9 cellular contexts compared by ENCODE assay signal in genomic region chr12:132491761-132492378, GRCh38. TPM values are rescaled to one million over a fixed set of nuclear protein-coding genes. Genes with fewer than 3 reads are reported as not detected.
DNase-seq lines count a peak whose midpoint lies in the region; ATAC-seq, FAIRE-seq and TF ChIP-seq lines count a peak whose summit lies in the region.
"Had no signal": no experiment of that assay in that cellular context is flagged by ENCODE, and none has a peak within 500 bp of the region (broad histone marks: within the 10 kb centered on the region; RNA-seq: fewer than 3 reads in every experiment).

No MANE protein-coding gene starts in this region.

- intact Hi-C loops in activated naive CD4-positive, alpha-beta T cell treated with anti-CD3 and anti-CD28 coated beads for 36 hours (cut with micrococcal nuclease): loop anchor here (1.0 to 5.0 kb wide), 3 partner anchors 14 to 165 kb away; partner anchors contain the start of gene GALNT9
- intact Hi-C loops in GM12878 (cut with micrococcal nuclease; ENCODE audit: unreplicated experiment): loop anchor here (1.0 kb wide), 1 partner anchor 43 kb away; no protein-coding TSS in a partner anchor
- intact Hi-C loops in upper lobe of right lung (cut with DNase I): no loop called here

- CTCF ChIA-PET in activated naive CD4-positive, alpha-beta T cell treated with anti-CD3 and anti-CD28 coated beads for 36 hours (lab: Charles Lee): no interaction called here
- CTCF ChIA-PET in GM12878 (lab: Yijun Ruan, JAX): interaction anchor here (0.7 to 1.4 kb wide), 5 partner anchors 12 to 123 kb away, joined by 3 to 5 read pairs (median 3); no protein-coding TSS in a partner anchor

- H3K27ac Mint-ChIP-seq in activated naive CD4-positive, alpha-beta T cell treated with anti-CD3 and anti-CD28 coated beads for 36 hours: peak overlapping the region; percentile 24
- peak overlapping the region; percentile 1 for H3K27ac Mint-ChIP-seq in mesothelial cell of epicardium

- no peak for TF ChIP-seq RAD21 in GM12878 (IDR thresholded peaks at IDR 0.05; ENCODE audit: insufficient read depth, low read depth, low read length)

- no peak for TF ChIP-seq CTCF in GM12878 (IDR thresholded peaks at IDR 0.05 in 2 of 3, conservative IDR thresholded peaks at IDR 0.05 in 1 of 3; ENCODE audit: control insufficient read depth in 2 of 3, extremely low read depth in 1 of 3, insufficient read depth in 1 of 3, low read depth in 3 of 3, low read length in 3 of 3)
- no peak for TF ChIP-seq CTCF in mesothelial cell of epicardium (IDR thresholded peaks at IDR 0.05; ENCODE audit: unreplicated experiment)
- no peak for TF ChIP-seq CTCF in upper lobe of right lung (IDR thresholded peaks at IDR 0.05)
- no peak for TF ChIP-seq CTCF in D721Med (IDR thresholded peaks at IDR 0.05; ENCODE audit: insufficient read depth, missing control alignments)

- H3K27me3 ChIP-seq in GM12878 (replicated peaks in 1 of 2; ENCODE audit: control insufficient read depth in 2 of 2, insufficient read depth in 2 of 2, low read length in 1 of 2) (no peaks in the 10 kb centered on the region), upper lobe of right lung (no peaks in the 10 kb centered on the region)

- H3K4me1 ChIP-seq in GM12878 (ENCODE audit: control insufficient read depth, insufficient read depth, low read length) (peaks cover 45% of the 10 kb centered on the region), upper lobe of right lung (peaks cover 60% of the 10 kb centered on the region)

- ATAC-seq in GM12878 (peak; percentile 4), upper lobe of right lung (no peak)

- peaks cover 55% of the 10 kb centered on the region for H3K79me2 ChIP-seq in GM12878 (ENCODE audit: control insufficient read depth, insufficient read depth, low read length)

- in situ Hi-C loops in GM12878 (cut with MboI): no loop called here

- H3K4me2 ChIP-seq in GM12878 (ENCODE audit: control insufficient read depth, insufficient read depth): peak overlapping the region; percentile 93

- RAD21 ChIA-PET in GM12878 (lab: Charles Lee; ENCODE audit: unreplicated experiment): interaction anchor here (0.9 to 1.4 kb wide), 2 partner anchors 24 to 77 kb away, joined by 3 to 4 read pairs; no protein-coding TSS in a partner anchor

- no peaks in the 10 kb centered on the region for H3K27me3 Mint-ChIP-seq in activated naive CD4-positive, alpha-beta T cell treated with anti-CD3 and anti-CD28 coated beads for 36 hours (ENCODE audit: low read depth)
- peaks cover 21% of the 10 kb centered on the region for H3K27me3 Mint-ChIP-seq in mesothelial cell of epicardium (ENCODE audit: low read depth)

- H3K36me3 ChIP-seq in GM12878 (ENCODE audit: control insufficient read depth in 2 of 2, insufficient read depth in 2 of 2, low read length in 1 of 2): no peaks in the 10 kb centered on the region; a peak in 1 of 4 replicates
- no peaks in the 10 kb centered on the region for H3K36me3 ChIP-seq in upper lobe of right lung

- no peaks in the 10 kb centered on the region for H4K20me1 ChIP-seq in GM12878 (ENCODE audit: control insufficient read depth, insufficient read depth)

- no peak overlapping the region for H2AFZ ChIP-seq in GM12878 (ENCODE audit: control insufficient read depth, low read depth, low read length)

- H3K9me3 ChIP-seq in GM12878 (replicated peaks; ENCODE audit: control insufficient read depth, insufficient read depth, low read length): no peaks in the 10 kb centered on the region
- H3K9me3 ChIP-seq in upper lobe of right lung: no peaks in the 10 kb centered on the region

- peak overlapping the region; percentile 75 for H3K4me3 ChIP-seq in GM12878
- peak overlapping the region; percentile 77 for H3K4me3 ChIP-seq in upper lobe of right lung

- DNase-seq in activated naive CD4-positive, alpha-beta T cell treated with anti-CD3 and anti-CD28 coated beads for 36 hours: no peak
- DNase-seq in activated naive CD4-positive, alpha-beta T cell (lab: John Stamatoyannopoulos, UW): no peak
- DNase-seq in GM12878 (ENCODE audit: low read depth, low spot score) (no peak), mesothelial cell of epicardium (ENCODE audit: low spot score in 2 of 2, unreplicated experiment in 2 of 2) (no peak), upper lobe of right lung (no peak), NCI-H526 treated with DMSO at 0.1 percent for 48 hours (lab: John Stamatoyannopoulos, UW) (no peak), D721Med (ENCODE audit: insufficient read length, low spot score) (no peak), OCI-M1 (lab: John Stamatoyannopoulos, UW) (no peak)
- DNase-seq: cortex of kidney had no signal

- TSS peak; percentile 91 for BruUV-seq in GM12878 (replicated peaks; lab: Mats Ljungman, UMichigan)

- no peak for TF ChIP-seq EP300 in GM12878 (IDR thresholded peaks at IDR 0.05; ENCODE audit: borderline replicate concordance in 1 of 2, control insufficient read depth in 1 of 2, low read depth in 2 of 2, low read length in 2 of 2)

- peaks cover 71% of the 10 kb centered on the region for H3K4me1 Mint-ChIP-seq in activated naive CD4-positive, alpha-beta T cell treated with anti-CD3 and anti-CD28 coated beads for 36 hours (ENCODE audit: low read depth)
- H3K4me1 Mint-ChIP-seq in mesothelial cell of epicardium: peaks cover 48% of the 10 kb centered on the region

- H3K27ac ChIP-seq in GM12878 (ENCODE audit: control insufficient read depth, insufficient read depth): peak overlapping the region; percentile 66
- no peak overlapping the region for H3K27ac ChIP-seq in upper lobe of right lung

- 62% methylated on average over 23 of the region's 23 CpGs for WGBS in GM12878 (ENCODE audit: insufficient coverage, insufficient replicate concordance, low lambda C conversion rate, missing lambda C conversion rate)

- no peak for TF ChIP-seq POLR2A in GM12878 (IDR thresholded peaks at IDR 0.05; ENCODE audit: low read depth, low read length)

- SMC1A ChIA-PET in GM12878 (lab: Charles Lee; ENCODE audit: uncharacterized antibody, unreplicated experiment): interaction anchor here (0.9 to 1.5 kb wide), 3 partner anchors 44 to 77 kb away, joined by 3 to 6 read pairs (median 3); no protein-coding TSS in a partner anchor

- no peaks in the 10 kb centered on the region for H3K9me3 Mint-ChIP-seq in activated naive CD4-positive, alpha-beta T cell treated with anti-CD3 and anti-CD28 coated beads for 36 hours
- no peaks in the 10 kb centered on the region for H3K9me3 Mint-ChIP-seq in mesothelial cell of epicardium

- peak overlapping the region; percentile 59 for H3K9ac ChIP-seq in GM12878 (ENCODE audit: control insufficient read depth, insufficient read depth, low read length)

- FAIRE-seq in GM12878 (lab: Jason Lieb, UNC) (no peak), D721Med (lab: Jason Lieb, UNC) (no peak)

- peak overlapping the region; percentile 79 for H3K4me3 Mint-ChIP-seq in activated naive CD4-positive, alpha-beta T cell treated with anti-CD3 and anti-CD28 coated beads for 36 hours
- peak overlapping the region; percentile 82 for H3K4me3 Mint-ChIP-seq in mesothelial cell of epicardium

- POLR2A ChIA-PET in GM12878 (lab: Charles Lee): interaction anchor here (0.6 to 1.2 kb wide), 2 partner anchors 11 to 567 kb away, joined by 4 to 9 read pairs; no protein-coding TSS in a partner anchor

- H3K36me3 Mint-ChIP-seq in activated naive CD4-positive, alpha-beta T cell treated with anti-CD3 and anti-CD28 coated beads for 36 hours (ENCODE audit: low read depth): no peaks in the 10 kb centered on the region
- H3K36me3 Mint-ChIP-seq in mesothelial cell of epicardium: no peaks in the 10 kb centered on the region

TF ChIP-seq in GM12878, 131 proteins besides CTCF, POLR2A, EP300 and RAD21:
- TF ChIP-seq SRF (IDR thresholded peaks at IDR 0.05; ENCODE audit: low read depth in 2 of 2, low read length in 2 of 2): no peak
- TF ChIP-seq BRCA1 (IDR thresholded peaks at IDR 0.05; ENCODE audit: low read depth, low read length): no peak

RNA-seq across cellular contexts. Expression of gene FBRSL1, which starts 1.9 kb away (rescaled TPM):
- 10 to 100 TPM; 35.1 to 36.3 TPM for total RNA-seq in activated naive CD4-positive, alpha-beta T cell treated with anti-CD3 and anti-CD28 coated beads for 36 hours
- 30.6 and 38.6 TPM in 2 replicates for total RNA-seq in GM12878 (2013; cell fraction: nucleolus; rRNA removed)
- 4.5 and 6.3 TPM in 2 replicates for total RNA-seq in GM12878 (2014; rRNA removed)
- 2.0 and 6.7 TPM in 2 replicates for total RNA-seq in GM12878 (2014; rRNA removed; fragmentation: Illumina TruSeq; extraction: Trizol)
- 53.4 and 55.1 TPM in 2 replicates for total RNA-seq in GM12878 (2021)
- 34.4 TPM for polyA plus RNA-seq in GM12878 (2011; ENCODE audit: low read depth)
- polyA plus RNA-seq in GM12878 (2011; rRNA removed): 0.40 and 0.81 TPM in 2 replicates
- polyA plus RNA-seq in GM12878 (2011; cell fraction: cytosol; rRNA removed): 2.6 and 7.9 TPM in 2 replicates
- 17.0 and 38.4 TPM in 2 replicates for polyA plus RNA-seq in GM12878 (2011; cell fraction: nucleus; rRNA removed)
- 21.0 and 21.8 TPM in 2 replicates for polyA plus RNA-seq in GM12878 (2012)
- 1.1 and 12.3 TPM in 2 replicates for polyA plus RNA-seq in GM12878 (2014; fragmentation: Illumina TruSeq; extraction: Trizol)
- under 1 TPM; 0.19 to 0.58 TPM for polyA plus RNA-seq in GM12878 (2014; fragmentation: Nextera tagmentation; extraction: Ambion mirVana)
- polyA plus RNA-seq in GM12878 (2014; rRNA removed): 19.9 and 29.3 TPM in 2 replicates
- 1 to 10 TPM; 1.4 to 1.9 TPM for polyA plus RNA-seq in GM12878 (2016; fragmentation: Nextera tagmentation; extraction: Ambion mirVana)
- 0.59 and 2.1 TPM in 2 replicates for polyA minus RNA-seq in GM12878 (2011; rRNA and poly(A)+ RNA removed)
- polyA minus RNA-seq in GM12878 (2011; cell fraction: cytosol; rRNA and poly(A)+ RNA removed): 7.5 and 13.1 TPM in 2 replicates
- polyA minus RNA-seq in GM12878 (2011; cell fraction: nucleus; rRNA and poly(A)+ RNA removed): 2.8 and 6.9 TPM in 2 replicates
- 109 to 119 TPM (median 115 TPM) in 3 replicates for total RNA-seq in mesothelial cell of epicardium
- total RNA-seq in upper lobe of right lung: 49.5 TPM
